22 cellular contexts compared by ENCODE assay signal in the genomic region with DNA sequence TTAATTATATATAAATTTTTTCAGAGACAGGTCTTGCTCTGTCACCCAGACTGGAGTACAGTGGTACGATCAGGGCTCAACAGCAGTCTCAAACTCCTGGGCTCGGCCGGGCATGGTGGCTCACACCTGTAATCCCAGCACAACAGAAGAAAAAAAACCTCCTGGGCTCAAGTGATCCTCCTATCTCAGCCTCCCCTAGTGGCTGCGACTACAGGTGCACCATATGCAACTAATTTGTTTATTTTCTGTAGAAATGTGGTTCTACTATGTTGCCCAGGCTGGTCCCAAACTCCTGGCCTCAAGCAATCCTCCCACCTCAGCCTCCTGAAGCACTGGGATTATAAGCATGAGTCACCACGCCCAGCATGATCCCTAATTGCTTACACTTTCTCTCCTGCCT.
"Had no signal": no experiment of that assay in that cellular context is flagged by ENCODE, and none has a peak within 500 bp of the region (broad histone marks: within the 10 kb centered on the region; RNA-seq: fewer than 3 reads in every experiment).

No MANE protein-coding gene starts in this region.

- H3K4me3 ChIP-seq: esophagus muscularis mucosa, left ventricle myocardium inferior, prostate gland, right atrium auricular region, skin epidermis, thyroid gland had no signal

- ATAC-seq: activated T-cell treated with anti-CD3 and anti-CD28 coated beads, Interleukin-2, amount 50 U/mL, for 4 hours; stimulated activated naive B cell treated with anti-CD40 and anti-IgM and Interleukin-4, amounts not matched to agents 10 μg/mL and 1 μg/mL and 100 μg/mL, for 72 hours had no signal

- H3K27ac Mint-ChIP-seq: activated B cell treated with CpG ODN at 0.5 μM for 24 hours; immature natural killer cell; nephron progenitor cell; stimulated activated naive B cell treated with anti-CD40 and anti-IgM and Interleukin-4, amounts not matched to agents 10 μg/mL and 1 μg/mL and 100 μg/mL, for 72 hours; T-helper 2 cell treated with Interferon-gamma antibody and Interleukin-4, amounts not matched to agents 5 μg/mL and 100 μg/mL, for 36 hours had no signal

- H3K9me3 ChIP-seq: esophagus muscularis mucosa, left ventricle myocardium inferior, prostate gland, right atrium auricular region, thyroid gland had no signal

- H3K9me3 Mint-ChIP-seq: activated B cell treated with CpG ODN at 0.5 μM for 24 hours; activated T-cell treated with anti-CD3 and anti-CD28 coated beads, Interleukin-2, amount 50 U/mL, for 4 hours; immature natural killer cell; nephron progenitor cell; stimulated activated naive B cell treated with anti-CD40 and anti-IgM and Interleukin-4, amounts not matched to agents 10 μg/mL and 1 μg/mL and 100 μg/mL, for 72 hours; T-helper 2 cell treated with Interferon-gamma antibody and Interleukin-4, amounts not matched to agents 5 μg/mL and 100 μg/mL, for 36 hours had no signal

- H3K36me3 Mint-ChIP-seq: immature natural killer cell; stimulated activated naive B cell treated with anti-CD40 and anti-IgM and Interleukin-4, amounts not matched to agents 10 μg/mL and 1 μg/mL and 100 μg/mL, for 72 hours had no signal

- H3K27ac ChIP-seq: brain microvascular endothelial cell, esophagus muscularis mucosa, left ventricle myocardium inferior, prostate gland, right atrium auricular region, skin epidermis, thyroid gland had no signal

- H3K27me3 ChIP-seq: brain microvascular endothelial cell, right atrium auricular region, thyroid gland had no signal

- DNase-seq: activated B cell treated with CpG ODN at 0.5 μM for 24 hours; activated CD4-positive, alpha-beta T cell treated with anti-CD3 and anti-CD28 coated beads for 48 hours; activated CD8-positive, alpha-beta memory T cell treated with anti-CD3 and anti-CD28 coated beads, Interleukin-2, amount 50 U/mL, for 4 hours; activated effector memory CD4-positive, alpha-beta T cell treated with anti-CD3 and anti-CD28 coated beads, Interleukin-2, amount 50 U/mL, for 16 hours; activated naive CD4-positive, alpha-beta T cell treated with anti-CD3 and anti-CD28 coated beads, Interleukin-2, amount 50 U/mL, for 16 hours; activated T-cell treated with anti-CD3 and anti-CD28 coated beads, Interleukin-2, amount 50 U/mL, for 4 hours; aorta; brain microvascular endothelial cell; cortex of kidney; immature natural killer cell; kidney glomerular epithelial cell; left ventricle myocardium inferior; mammary epithelial cell; nephron progenitor cell; stimulated activated CD4-positive, alpha-beta T cell treated with anti-CD3 and anti-CD28 coated beads, Interleukin-4, amount 100 ng/mL, for 1 hour; stimulated activated naive B cell treated with anti-CD40 and anti-IgM and Interleukin-4, amounts not matched to agents 10 μg/mL and 1 μg/mL and 100 μg/mL, for 72 hours; thyroid gland had no signal

- H3K4me1 ChIP-seq: prostate gland, thyroid gland had no signal

- H3K4me1 Mint-ChIP-seq: activated B cell treated with CpG ODN at 0.5 μM for 24 hours; immature natural killer cell; stimulated activated naive B cell treated with anti-CD40 and anti-IgM and Interleukin-4, amounts not matched to agents 10 μg/mL and 1 μg/mL and 100 μg/mL, for 72 hours had no signal

- H3K4me3 Mint-ChIP-seq: activated B cell treated with CpG ODN at 0.5 μM for 24 hours; activated T-cell treated with anti-CD3 and anti-CD28 coated beads, Interleukin-2, amount 50 U/mL, for 4 hours; immature natural killer cell; nephron progenitor cell; stimulated activated naive B cell treated with anti-CD40 and anti-IgM and Interleukin-4, amounts not matched to agents 10 μg/mL and 1 μg/mL and 100 μg/mL, for 72 hours; T-helper 2 cell treated with Interferon-gamma antibody and Interleukin-4, amounts not matched to agents 5 μg/mL and 100 μg/mL, for 36 hours had no signal

- H3K36me3 ChIP-seq: brain microvascular endothelial cell, esophagus muscularis mucosa, left ventricle myocardium inferior, prostate gland, right atrium auricular region, thyroid gland had no signal
